In genomic region chr3:52434491-52435115, GRCh38 we compare ENCODE assay signal across 20 cellular contexts. TPM values are rescaled to one million over a fixed set of nuclear protein-coding genes. Genes with fewer than 3 reads are reported as not detected.
A peak's percentile ranks its signal among the peaks of the same experiment; 100 is the strongest.
DNase-seq lines count a peak whose midpoint lies in the region; ATAC-seq, FAIRE-seq and TF ChIP-seq lines count a peak whose summit lies in the region.
"Had no signal": no experiment of that assay in that cellular context is flagged by ENCODE, and none has a peak within 500 bp of the region (broad histone marks: within the 10 kb centered on the region; RNA-seq: fewer than 3 reads in every experiment).

No MANE protein-coding gene starts in this region.

- TF ChIP-seq EP300 in suprapubic skin (IDR thresholded peaks at IDR 0.05) = no peak

- ATAC-seq in Right ventricle myocardium superior (ENCODE audit: poor library complexity) = no peak

- CTCF ChIA-PET in Calu3 (lab: Charles Lee) = no interaction called here

- H3K27me3 Mint-ChIP-seq in astrocyte (ENCODE audit: low read depth, unreplicated experiment) (peaks cover 27% of the 10 kb centered on the region), Calu3 (ENCODE audit: unreplicated experiment) (peaks cover 47% of the 10 kb centered on the region)

- TF ChIP-seq CTCF in cardiac muscle cell (IDR thresholded peaks at IDR 0.05; ENCODE audit: low read depth, low read length) (no peak), astrocyte (IDR thresholded peaks at IDR 0.05; ENCODE audit: insufficient read depth, low read depth, low read length) (no peak), suprapubic skin (IDR thresholded peaks at IDR 0.05) (no peak), Calu3 (IDR thresholded peaks at IDR 0.05; ENCODE audit: unreplicated experiment) (no peak)

- H3K27me3 ChIP-seq in cardiac muscle cell = no peaks in the 10 kb centered on the region
- peaks cover 3% of the 10 kb centered on the region for H3K27me3 ChIP-seq in astrocyte (ENCODE audit: insufficient read depth, low read length)
- no peaks in the 10 kb centered on the region for H3K27me3 ChIP-seq in suprapubic skin
- H3K27me3 ChIP-seq in small intestine (ENCODE audit: control insufficient read depth in 2 of 2, insufficient read depth in 2 of 2, low read length in 2 of 2) = no peaks in the 10 kb centered on the region

- FAIRE-seq in astrocyte (lab: Jason Lieb, UNC) (no peak), small intestine (lab: Jason Lieb, UNC) (no peak)
- FAIRE-seq: TTC549 had no signal

- no peak overlapping the region for H3K4me3 ChIP-seq in cardiac muscle cell
- H3K4me3 ChIP-seq in astrocyte (ENCODE audit: insufficient read depth, low read depth, low read length) = no peak overlapping the region
- H3K4me3 ChIP-seq in suprapubic skin = no peak overlapping the region
- H3K4me3 ChIP-seq in small intestine (ENCODE audit: low read depth in 1 of 2, low read length in 2 of 2) = no peak overlapping the region

- H3K27ac ChIP-seq in cardiac muscle cell (peak overlapping the region; percentile 85), astrocyte (ENCODE audit: low read depth, low read length) (no peak overlapping the region), suprapubic skin (peak overlapping the region; percentile 25), small intestine (ENCODE audit: low read depth in 1 of 2, low read length in 1 of 2) (no peak overlapping the region)

- H3K4me1 ChIP-seq in cardiac muscle cell (ENCODE audit: low read depth) (peaks cover 25% of the 10 kb centered on the region), astrocyte (ENCODE audit: insufficient read depth, low read length) (peaks cover 2% of the 10 kb centered on the region), suprapubic skin (peaks cover 68% of the 10 kb centered on the region), small intestine (ENCODE audit: control insufficient read depth in 2 of 2, insufficient read depth in 1 of 2, low read depth in 1 of 2, low read length in 1 of 2) (no peaks in the 10 kb centered on the region)

- WGBS in suprapubic skin = 95% methylated on average over 9 of the region's 9 CpGs
- 79 to 90% (median 89%) methylated on average over 9 of the region's 9 CpGs for WGBS in small intestine, 3 donors

- H3K4me2 ChIP-seq in astrocyte (ENCODE audit: low read length) = no peak overlapping the region

- no peaks in the 10 kb centered on the region for H3K79me2 ChIP-seq in astrocyte (ENCODE audit: insufficient read depth, low read length)

- H2AFZ ChIP-seq in astrocyte (ENCODE audit: low read depth, low read length) = no peak overlapping the region

- no peaks in the 10 kb centered on the region for H3K36me3 ChIP-seq in cardiac muscle cell
- H3K36me3 ChIP-seq in astrocyte (ENCODE audit: insufficient read depth, low read length) = no peaks in the 10 kb centered on the region
- H3K36me3 ChIP-seq in suprapubic skin = no peaks in the 10 kb centered on the region
- no peaks in the 10 kb centered on the region for H3K36me3 ChIP-seq in small intestine (ENCODE audit: control insufficient read depth in 2 of 2, insufficient read depth in 2 of 2, low read length in 2 of 2)

- H3K27ac Mint-ChIP-seq in astrocyte (ENCODE audit: unreplicated experiment) (no peak overlapping the region), Calu3 (ENCODE audit: unreplicated experiment) (no peak overlapping the region)
- H3K27ac Mint-ChIP-seq: CD14-positive monocyte had no signal

- H3K9me3 Mint-ChIP-seq in astrocyte (ENCODE audit: unreplicated experiment) (no peaks in the 10 kb centered on the region), Calu3 (ENCODE audit: low read depth, unreplicated experiment) (no peaks in the 10 kb centered on the region)

- intact Hi-C loops in Right ventricle myocardium superior (cut with DNase I) = no loop called here
- intact Hi-C loops in Calu3 (cut with micrococcal nuclease; ENCODE audit: unreplicated experiment) = no loop called here

- no peak for TF ChIP-seq POLR2A in suprapubic skin (IDR thresholded peaks at IDR 0.05)

- no peaks in the 10 kb centered on the region for H3K9me3 ChIP-seq in cardiac muscle cell (ENCODE audit: low read depth)
- no peaks in the 10 kb centered on the region for H3K9me3 ChIP-seq in astrocyte (ENCODE audit: insufficient read depth, low read depth, low read length)
- H3K9me3 ChIP-seq in suprapubic skin = no peaks in the 10 kb centered on the region
- H3K9me3 ChIP-seq in small intestine (ENCODE audit: control insufficient read depth, low read depth) = no peaks in the 10 kb centered on the region

- H3K9ac ChIP-seq in astrocyte (ENCODE audit: low read length) = no peak overlapping the region

- H4K20me1 ChIP-seq in astrocyte (ENCODE audit: insufficient read depth, low read length) = no peaks in the 10 kb centered on the region

- H3K4me3 Mint-ChIP-seq in astrocyte (ENCODE audit: unreplicated experiment) = peak overlapping the region; percentile 63
- no peak overlapping the region for H3K4me3 Mint-ChIP-seq in Calu3 (ENCODE audit: low read depth, unreplicated experiment)

- H3K36me3 Mint-ChIP-seq in astrocyte (ENCODE audit: low read depth, unreplicated experiment) = no peaks in the 10 kb centered on the region
- no peaks in the 10 kb centered on the region for H3K36me3 Mint-ChIP-seq in Calu3 (ENCODE audit: insufficient read depth, unreplicated experiment)
- H3K36me3 Mint-ChIP-seq: CD14-positive monocyte had no signal

- DNase-seq in cardiac muscle cell (ENCODE audit: low read depth in 1 of 2, low spot score in 1 of 2) = peak in 1 of 2 donors; percentile 29
- no peak for DNase-seq in Right ventricle myocardium superior
- DNase-seq in astrocyte (ENCODE audit: low read depth) = no peak
- DNase-seq in mesenteric fat pad (ENCODE audit: low spot score) = peak; percentile 65
- no peak for DNase-seq in suprapubic skin (ENCODE audit: low spot score in 2 of 2)
- no peak for DNase-seq in NAMALWA (ENCODE audit: low spot score)
- no peak for DNase-seq in small intestine
- DNase-seq in Calu3 = no peak
- DNase-seq: activated CD4-positive, alpha-beta T cell treated with anti-CD3 and anti-CD28 coated beads for 48 hours; activated CD8-positive, alpha-beta memory T cell treated with anti-CD3 and anti-CD28 coated beads, Interleukin-2, amount 50 U/mL, for 4 hours; amygdala; DMS 273 treated with DMSO at 0.1 percent for 48 hours; effector memory CD4-positive, alpha-beta T cell; NCI-H1694; NCI-H2171 treated with DMSO at 0.1 percent for 48 hours; occipital lobe had no signal

- BruUV-seq in Calu3 (replicated peaks; lab: Mats Ljungman, UMichigan) = no TSS peak

- H3K4me1 Mint-ChIP-seq in astrocyte (ENCODE audit: low read depth, unreplicated experiment) (peaks cover 2% of the 10 kb centered on the region), Calu3 (ENCODE audit: low read depth, unreplicated experiment) (no peaks in the 10 kb centered on the region)

RNA-seq across cellular contexts. Expression of gene SEMA3G, which starts 10.3 kb away (rescaled TPM):
- 6.5 and 13.6 TPM in 2 replicates for total RNA-seq in cardiac muscle cell
- 3.2 and 3.4 TPM in 2 replicates for polyA plus RNA-seq in cardiac muscle cell
- total RNA-seq in Right ventricle myocardium superior = 10.4 TPM
- total RNA-seq in astrocyte = 0.09 and 0.26 TPM in 2 replicates
- 144 TPM for total RNA-seq in mesenteric fat pad
- 10 to 100 TPM; 14.4 to 44.0 (median 26.5) TPM for total RNA-seq in suprapubic skin
- 10 to 100 TPM in 1 of 3 donors, 1 to 10 TPM in 1, under 1 TPM in 1; 0.67 to 30.4 (median 2.2) TPM for polyA plus RNA-seq in small intestine
- total RNA-seq in Calu3 (2022) = 0.12 and 0.33 TPM in 2 replicates
- polyA plus RNA-seq: CD14-positive monocyte had no signal

RNA-seq across cellular contexts. Expression of gene TNNC1, which starts 19.2 kb away (rescaled TPM):
- total RNA-seq in cardiac muscle cell (1,875 and 4,623 TPM in 2 replicates), Right ventricle myocardium superior (7,948 TPM), astrocyte (5.4 and 12.4 TPM in 2 replicates), mesenteric fat pad (not detected), suprapubic skin (10 to 100 TPM in 1 of 4 donors, 1 to 10 TPM in 3; 1.4 to 15.9 (median 8.4) TPM), Calu3 (2022) (25.5 and 26.5 TPM in 2 replicates)
- polyA plus RNA-seq in cardiac muscle cell (1,312 and 3,313 TPM in 2 replicates), small intestine (100 to 1,000 TPM in 1 of 3 donors, 1 to 10 TPM in 1, under 1 TPM in 1; 0.79 to 110 (median 9.6) TPM)
- total RNA-seq: glomerular endothelial cell, M059J, occipital lobe had no signal
- polyA plus RNA-seq: CD14-positive monocyte had no signal

RNA-seq across cellular contexts. Expression of gene NISCH, which starts 20.8 kb away (rescaled TPM):
- 131 and 205 TPM in 2 replicates for total RNA-seq in cardiac muscle cell
- 80.8 and 108 TPM in 2 replicates for polyA plus RNA-seq in cardiac muscle cell
- total RNA-seq in Right ventricle myocardium superior = 46.0 TPM
- 118 TPM in 2 replicates for total RNA-seq in astrocyte
- 71.6 TPM for total RNA-seq in mesenteric fat pad
- 100 to 1,000 TPM in 2 of 4 donors, 10 to 100 TPM in 2; 68.7 to 298 (median 94.6) TPM for total RNA-seq in suprapubic skin
- 10 to 100 TPM; 25.9 to 29.1 (median 26.6) TPM for polyA plus RNA-seq in small intestine
- 58.6 and 67.4 TPM in 2 replicates for total RNA-seq in Calu3 (2022)

RNA-seq across cellular contexts. Expression of gene PHF7, which starts 24.1 kb away (rescaled TPM):
- 14.2 and 22.9 TPM in 2 replicates for total RNA-seq in cardiac muscle cell
- 24.3 and 47.8 TPM in 2 replicates for polyA plus RNA-seq in cardiac muscle cell
- total RNA-seq in Right ventricle myocardium superior = 16.8 TPM
- 3.9 and 4.8 TPM in 2 replicates for total RNA-seq in astrocyte
- total RNA-seq in mesenteric fat pad = 10.1 TPM
- total RNA-seq in suprapubic skin = 10 to 100 TPM in 3 of 4 donors, 1 to 10 TPM in 1; 8.9 to 17.5 (median 11.4) TPM
- polyA plus RNA-seq in small intestine = 10 to 100 TPM in 1 of 3 donors, 1 to 10 TPM in 2; 6.8 to 11.6 (median 8.9) TPM
- total RNA-seq in Calu3 (2022) = 3.9 and 5.4 TPM in 2 replicates

RNA-seq across cellular contexts. Expression of gene BAP1, which starts 24.8 kb away (rescaled TPM):
- 100 and 115 TPM in 2 replicates for total RNA-seq in cardiac muscle cell
- polyA plus RNA-seq in cardiac muscle cell = 63.7 and 67.9 TPM in 2 replicates
- total RNA-seq in Right ventricle myocardium superior = 46.2 TPM
- 70.6 and 74.0 TPM in 2 replicates for total RNA-seq in astrocyte
- 66.6 TPM for total RNA-seq in mesenteric fat pad
- 100 to 1,000 TPM in 3 of 4 donors, 10 to 100 TPM in 1; 99.0 to 137 (median 120) TPM for total RNA-seq in suprapubic skin
- 10 to 100 TPM; 54.8 to 59.4 (median 59.2) TPM for polyA plus RNA-seq in small intestine
- total RNA-seq in Calu3 (2022) = 55.7 and 65.7 TPM in 2 replicates

Comparison
In these comparisons a context has a peak if more than half of its experiments do, and no peak if none do; other contexts are left out.
1. H3K27ac ChIP-seq: peak in cardiac muscle cell (single experiment) and suprapubic skin (single experiment); none in astrocyte (single experiment) and small intestine (0 of 2).
2. RNA of gene TNNC1, which starts 19.2 kb away (total RNA-seq): 7,948 TPM in Right ventricle myocardium superior (single experiment) and 1,875 to 4,623 TPM in cardiac muscle cell; 25.5 to 26.5 TPM in Calu3, 5.4 to 12.4 TPM in astrocyte, 1.4 to 15.9 TPM in suprapubic skin and not detected in mesenteric fat pad (single experiment); every median in the first group is over 10 times any median in the second.